Comparison of ENCODE assay signal across 12 cellular contexts in genomic region chr6:35017461-35018183, GRCh38.
DNase-seq lines count a peak whose midpoint lies in the region; ATAC-seq, FAIRE-seq and TF ChIP-seq lines count a peak whose summit lies in the region.
"Had no signal": no experiment of that assay in that cellular context is flagged by ENCODE, and none has a peak within 500 bp of the region (broad histone marks: within the 10 kb centered on the region; RNA-seq: fewer than 3 reads in every experiment).

No MANE protein-coding gene starts in this region.

- intact Hi-C loops in left cardiac atrium (cut with DNase I) = loop anchor here in 1 of 2 donors (5.0 kb wide), 1 partner anchor 40 kb away; no protein-coding TSS in a partner anchor
- intact Hi-C loops in pancreas (cut with DNase I) = no loop called here

- H3K27ac ChIP-seq in pancreas = peak overlapping the region; percentile 34 to 70 (median 58)
- H3K27ac ChIP-seq in foreskin keratinocyte = no peak overlapping the region
- no peak overlapping the region for H3K27ac ChIP-seq in effector memory CD4-positive, alpha-beta T cell (ENCODE audit: insufficient read depth, low read length, poor library complexity, severe bottlenecking)
- H3K27ac ChIP-seq: 22Rv1 had no signal

- no peaks in the 10 kb centered on the region for H3K36me3 ChIP-seq in pancreas
- H3K36me3 ChIP-seq in effector memory CD4-positive, alpha-beta T cell (ENCODE audit: control insufficient read depth, insufficient read depth, low read length) = peaks cover 10% of the 10 kb centered on the region

- ATAC-seq in left cardiac atrium (peak; percentile 66 to 79), pancreas (peak; percentile 30 to 55 (median 48)), foreskin keratinocyte (no peak), HG02870 (IDR thresholded peaks at IDR 0.05; ENCODE audit: unreplicated experiment) (no peak)

- no peaks in the 10 kb centered on the region for H3K9me3 ChIP-seq in pancreas
- H3K9me3 ChIP-seq in effector memory CD4-positive, alpha-beta T cell (ENCODE audit: control insufficient read depth, low read length) = no peaks in the 10 kb centered on the region

- TF ChIP-seq CTCF in pancreas (IDR thresholded peaks at IDR 0.05) (no peak), foreskin keratinocyte (conservative IDR thresholded peaks at IDR 0.05) (no peak)

- peak overlapping the region in 2 of 4 donors; percentile 5 to 11 for H3K4me3 ChIP-seq in pancreas
- H3K4me3 ChIP-seq in effector memory CD4-positive, alpha-beta T cell (ENCODE audit: insufficient read depth, low read depth, low read length, poor library complexity, severe bottlenecking) = no peak overlapping the region

- 73 to 82% methylated on average over 26 of the region's 26 CpGs for WGBS in pancreas, 2 donors

- H3K4me1 ChIP-seq in pancreas (no peaks in the 10 kb centered on the region), foreskin keratinocyte (no peaks in the 10 kb centered on the region)
- H3K4me1 ChIP-seq in effector memory CD4-positive, alpha-beta T cell (ENCODE audit: control insufficient read depth, insufficient read depth, low read length, poor library complexity, severe bottlenecking) = no peaks in the 10 kb centered on the region

- H3K27me3 ChIP-seq in pancreas = no peaks in the 10 kb centered on the region
- H3K27me3 ChIP-seq in foreskin keratinocyte = no peaks in the 10 kb centered on the region
- no peaks in the 10 kb centered on the region for H3K27me3 ChIP-seq in effector memory CD4-positive, alpha-beta T cell (replicated peaks; ENCODE audit: control insufficient read depth, insufficient read depth, low read length, poor library complexity, severe bottlenecking)

- DNase-seq in DMS 273 (lab: John Stamatoyannopoulos, UW; ENCODE audit: unreplicated experiment) (peak; percentile 32), DMS 273 treated with DMSO at 0.1 percent for 48 hours (lab: John Stamatoyannopoulos, UW) (no peak), left cardiac atrium (peak; percentile 72), pancreas (peak in 2 of 6 donors; percentile 23 to 58), ureter (ENCODE audit: low spot score) (peak; percentile 56), foreskin keratinocyte (no peak)
- DNase-seq in effector memory CD4-positive, alpha-beta T cell = no peak
- DNase-seq: activated CD4-positive, alpha-beta memory T cell treated with anti-CD3 and anti-CD28 coated beads for 36 hours; NCI-H2029 treated with DMSO at 0.1 percent for 48 hours; SIG-M5 had no signal

- FAIRE-seq in pancreas (lab: Jason Lieb, UNC) = no peak

Comparison
In these comparisons a context has a peak if more than half of its experiments do, and no peak if none do; other contexts are left out.
1. DNase-seq: peak in DMS 273 (single experiment), left cardiac atrium (single experiment) and ureter (single experiment); none in DMS 273 treated with DMSO at 0.1 percent for 48 hours (single experiment), foreskin keratinocyte (0 of 2) and effector memory CD4-positive, alpha-beta T cell (0 of 3).
2. ATAC-seq: peak in left cardiac atrium (2 of 2) and pancreas (4 of 4); none in foreskin keratinocyte (single experiment) and HG02870 (single experiment).
3. H3K27ac ChIP-seq: peak in pancreas (4 of 4); none in foreskin keratinocyte (single experiment) and effector memory CD4-positive, alpha-beta T cell (single experiment).